In the genomic region with DNA sequence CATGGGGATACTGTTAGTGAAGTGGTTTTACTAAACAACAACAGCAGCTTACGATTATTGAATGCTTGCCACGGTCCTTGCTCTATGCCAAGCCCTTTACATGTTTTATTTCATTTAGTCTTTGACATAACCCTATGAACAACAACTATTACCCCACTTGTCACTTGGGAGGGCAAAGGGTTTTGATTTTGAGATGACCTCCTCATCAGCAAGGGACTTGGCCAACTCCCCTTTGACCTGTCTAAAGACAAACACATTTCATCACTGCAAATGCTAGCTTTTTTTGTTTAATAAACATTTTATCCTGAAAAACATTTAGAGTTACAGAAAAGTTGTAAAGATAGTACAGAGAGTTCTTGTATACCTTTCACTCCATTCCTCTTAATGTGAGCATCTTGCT, we compare ENCODE assay signal across 22 cellular contexts.
"Had no signal": no experiment of that assay in that cellular context is flagged by ENCODE, and none has a peak within 500 bp of the region (broad histone marks: within the 10 kb centered on the region; RNA-seq: fewer than 3 reads in every experiment).

No MANE protein-coding gene starts in this region.

- H3K4me1 Mint-ChIP-seq: stimulated activated effector memory CD8-positive, alpha-beta T cell treated with anti-CD3 and anti-CD28 coated beads, Interleukin-12 subunit alpha, Interleukin-12 subunit beta, amount 100 ng/mL, for 72 hours had no signal

- H3K9me3 Mint-ChIP-seq: neural crest cell; stimulated activated effector memory CD8-positive, alpha-beta T cell treated with anti-CD3 and anti-CD28 coated beads, Interleukin-12 subunit alpha, Interleukin-12 subunit beta, amount 100 ng/mL, for 72 hours; stimulated activated naive CD8-positive, alpha-beta T cell treated with anti-CD3 and anti-CD28 coated beads, Interleukin-15, Interleukin-2, amounts not matched to agents 100 ng/mL and 50 ng/mL, for 24 hours; type B pancreatic cell had no signal

- H3K4me3 Mint-ChIP-seq: naive thymus-derived CD8-positive, alpha-beta T cell; nephron; neural crest cell; stimulated activated effector memory CD8-positive, alpha-beta T cell treated with anti-CD3 and anti-CD28 coated beads, Interleukin-12 subunit alpha, Interleukin-12 subunit beta, amount 100 ng/mL, for 72 hours; stimulated activated naive CD8-positive, alpha-beta T cell treated with anti-CD3 and anti-CD28 coated beads, Interleukin-15, Interleukin-2, amounts not matched to agents 100 ng/mL and 50 ng/mL, for 24 hours; type B pancreatic cell had no signal

- ATAC-seq: left ventricle myocardium superior; lower lobe of right lung; naive thymus-derived CD8-positive, alpha-beta T cell; pancreas; right cardiac atrium; stimulated activated effector memory CD8-positive, alpha-beta T cell treated with anti-CD3 and anti-CD28 coated beads, Interleukin-12 subunit alpha, Interleukin-12 subunit beta, amount 100 ng/mL, for 72 hours had no signal

- H3K36me3 Mint-ChIP-seq: stimulated activated effector memory CD8-positive, alpha-beta T cell treated with anti-CD3 and anti-CD28 coated beads, Interleukin-12 subunit alpha, Interleukin-12 subunit beta, amount 100 ng/mL, for 72 hours; type B pancreatic cell had no signal

- H3K27ac Mint-ChIP-seq: naive thymus-derived CD8-positive, alpha-beta T cell; stimulated activated effector memory CD8-positive, alpha-beta T cell treated with anti-CD3 and anti-CD28 coated beads, Interleukin-12 subunit alpha, Interleukin-12 subunit beta, amount 100 ng/mL, for 72 hours; stimulated activated naive CD8-positive, alpha-beta T cell treated with anti-CD3 and anti-CD28 coated beads, Interleukin-15, Interleukin-2, amounts not matched to agents 100 ng/mL and 50 ng/mL, for 24 hours; type B pancreatic cell had no signal

- DNase-seq: hypothalamus; islet precursor cell; left ventricle myocardium superior; lower lobe of right lung; mammary epithelial cell; mesenchymal stem cell; naive thymus-derived CD8-positive, alpha-beta T cell; nucleus accumbens; pancreas; retina; right cardiac atrium; sigmoid colon; small intestine; spleen; stimulated activated CD4-positive, alpha-beta T cell treated with anti-CD3 and anti-CD28 coated beads, Interleukin-4, amount 100 ng/mL, for 24 hours; stimulated activated naive CD4-positive, alpha-beta T cell; substantia nigra had no signal
